ENCODE assay signal across 8 cellular contexts in the genomic region with DNA sequence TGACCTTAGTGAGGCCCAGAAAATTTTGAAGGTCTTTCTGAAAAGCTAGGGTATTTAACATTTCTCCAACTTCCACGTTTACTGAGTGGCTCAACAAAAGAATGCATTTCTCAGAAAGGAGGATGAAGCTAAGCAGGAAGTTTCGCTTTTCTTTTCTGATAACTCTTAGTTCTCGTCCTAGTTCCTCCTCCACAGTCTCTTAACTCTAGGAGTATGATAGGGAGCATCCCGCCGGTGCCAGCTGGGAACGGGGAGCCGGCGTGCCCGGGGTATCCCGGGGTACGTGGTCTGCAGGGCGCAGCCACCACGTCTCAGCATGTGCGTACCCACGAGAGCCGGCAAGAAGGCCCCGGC.
DNase-seq lines count a peak whose midpoint lies in the region; TF ChIP-seq lines count a peak whose summit lies in the region.

No MANE protein-coding gene starts in this region.

- H3K9ac ChIP-seq in OCI-LY1 (ENCODE audit: low read length): peak overlapping the region; percentile 84

- peak overlapping the region; percentile 87 for H3K4me2 ChIP-seq in OCI-LY1 (ENCODE audit: low read length)

- peaks cover 87% of the 10 kb centered on the region for H3K79me2 ChIP-seq in OCI-LY1 (ENCODE audit: insufficient read depth, low read length)

- H3F3A ChIP-seq in OCI-LY1 (ENCODE audit: insufficient read depth, low read length): no peaks in the 10 kb centered on the region

- H3K9me2 ChIP-seq in OCI-LY1 (ENCODE audit: low read depth, low read length): no peaks in the 10 kb centered on the region

- H2AFZ ChIP-seq in OCI-LY1 (ENCODE audit: low read length): no peak overlapping the region
- peak overlapping the region; percentile 41 for H2AFZ ChIP-seq in neuron (ENCODE audit: low read depth, low read length)

- H3K27ac ChIP-seq in OCI-LY1 (ENCODE audit: low read depth, low read length, poor library complexity, severe bottlenecking): peak overlapping the region; percentile 39

- H4K20me1 ChIP-seq in OCI-LY1 (ENCODE audit: insufficient read depth, low read length): no peaks in the 10 kb centered on the region; the same call in 1 of the 2 replicates

- in situ Hi-C loops in HAP-1 (cut with MboI; ENCODE audit: low sequenced_read_pairs): loop anchor here (25.0 kb wide), 1 partner anchor 1540 kb away; a partner anchor contains a TSS

- H3K36me3 ChIP-seq in HAP-1 (replicated peaks): peaks cover 50% of the 10 kb centered on the region
- peaks cover 39% of the 10 kb centered on the region for H3K36me3 ChIP-seq in OCI-LY1 (ENCODE audit: insufficient read depth, low read length)
- peaks cover 35% of the 10 kb centered on the region for H3K36me3 ChIP-seq in neuron (ENCODE audit: insufficient read depth, low read length)

- no peak for DNase-seq in GM12865 (ENCODE audit: low read depth)
- no peak for DNase-seq in HAP-1 (ENCODE audit: low spot score in 2 of 2)
- no peak for DNase-seq in epithelial cell of esophagus (ENCODE audit: low read depth)
- DNase-seq in stimulated activated CD4-positive, alpha-beta T cell treated with anti-CD3 and anti-CD28 coated beads, Interleukin-1b, Interleukin-23, amount 100 ng/mL, for 48 hours: no peak
- no peak for DNase-seq in NCI-H82 (lab: John Stamatoyannopoulos, UW)
- no peak for DNase-seq in GM03348 (ENCODE audit: low spot score)

- peak overlapping the region; percentile 66 for H3K4me3 ChIP-seq in GM12865 (ENCODE audit: low read depth, low read length)
- H3K4me3 ChIP-seq in HAP-1: peak overlapping the region; percentile 92
- H3K4me3 ChIP-seq in OCI-LY1 (ENCODE audit: low read depth, low read length, poor library complexity, severe bottlenecking): peak overlapping the region; percentile 84
- peak overlapping the region; percentile 84 for H3K4me3 ChIP-seq in epithelial cell of esophagus (ENCODE audit: low read length)
- peak overlapping the region; percentile 95 for H3K4me3 ChIP-seq in neuron (ENCODE audit: low read length)

- no peak for TF ChIP-seq CTCF in GM12865 (IDR thresholded peaks at IDR 0.05; ENCODE audit: insufficient read depth, low read depth, low read length, missing control alignments)
- no peak for TF ChIP-seq CTCF in OCI-LY1 (IDR thresholded peaks at IDR 0.05; ENCODE audit: low read length)
- no peak for TF ChIP-seq CTCF in epithelial cell of esophagus (IDR thresholded peaks at IDR 0.05; ENCODE audit: insufficient read depth, low read depth, low read length, missing control alignments)

- no peaks in the 10 kb centered on the region for H3K9me3 ChIP-seq in HAP-1
- no peaks in the 10 kb centered on the region for H3K9me3 ChIP-seq in OCI-LY1 (ENCODE audit: low read length)
- H3K9me3 ChIP-seq in neuron (ENCODE audit: low read length): peaks cover 3% of the 10 kb centered on the region

- H3K4me1 ChIP-seq in HAP-1 (peaks cover 29% of the 10 kb centered on the region), OCI-LY1 (ENCODE audit: insufficient read depth, low read length, severe bottlenecking) (peaks cover 53% of the 10 kb centered on the region), neuron (ENCODE audit: insufficient read depth, low read length) (peaks cover 30% of the 10 kb centered on the region)

- no peaks in the 10 kb centered on the region for H3K27me3 ChIP-seq in HAP-1 (ENCODE audit: low read depth)
- H3K27me3 ChIP-seq in OCI-LY1 (ENCODE audit: insufficient read depth, low read length): no peaks in the 10 kb centered on the region
- H3K27me3 ChIP-seq in neuron (ENCODE audit: insufficient read depth, low read length): no peaks in the 10 kb centered on the region
